In genomic region chr14:104968541-104969401, GRCh38 we compare ENCODE assay signal across 9 cellular contexts. TPM values are rescaled to one million over a fixed set of nuclear protein-coding genes. Genes with fewer than 3 reads are reported as not detected.
DNase-seq lines count a peak whose midpoint lies in the region; ATAC-seq and TF ChIP-seq lines count a peak whose summit lies in the region.
"Had no signal": no experiment of that assay in that cellular context is flagged by ENCODE, and none has a peak within 500 bp of the region (broad histone marks: within the 10 kb centered on the region; RNA-seq: fewer than 3 reads in every experiment).

No MANE protein-coding gene starts in this region.

- in situ Hi-C loops in Panc1 (cut with HindIII; ENCODE audit: low pct_unique_long_range_greater_than_20kb, low sequenced_read_pairs) = no loop called here

- H3K4me1 Mint-ChIP-seq in activated T-cell treated with anti-CD3 and anti-CD28 coated beads, Interleukin-2, amount 50 U/mL, for 72 hours (ENCODE audit: low read depth) = no peaks in the 10 kb centered on the region

- H3K36me3 ChIP-seq in Panc1 (ENCODE audit: control insufficient read depth, insufficient read depth, low read length) = no peaks in the 10 kb centered on the region

- H3K27me3 Mint-ChIP-seq in activated T-cell treated with anti-CD3 and anti-CD28 coated beads, Interleukin-2, amount 50 U/mL, for 72 hours (ENCODE audit: low read depth) = peaks cover 6% of the 10 kb centered on the region

- intact Hi-C loops in Panc1 (cut with micrococcal nuclease; ENCODE audit: unreplicated experiment) = loop anchor here (5.0 kb wide), 1 partner anchor 71 kb away; no protein-coding TSS in a partner anchor

- peaks cover 55% of the 10 kb centered on the region for H3K4me1 ChIP-seq in Panc1 (ENCODE audit: control insufficient read depth, insufficient read depth, low read length)

- POLR2A ChIA-PET in Panc1 (lab: Charles Lee) = interaction anchor here (0.6 to 0.7 kb wide), 3 partner anchors 12 to 380 kb away, joined by 3 to 7 read pairs (median 4); no protein-coding TSS in a partner anchor

- H3K27me3 ChIP-seq in Panc1 (ENCODE audit: control insufficient read depth, insufficient read depth, low read length) = no peaks in the 10 kb centered on the region

- H3K27ac Mint-ChIP-seq in activated T-cell treated with anti-CD3 and anti-CD28 coated beads, Interleukin-2, amount 50 U/mL, for 72 hours = no peak overlapping the region

- H3K9me3 ChIP-seq in Panc1 (ENCODE audit: control insufficient read depth, insufficient read depth, low read depth, low read length) = no peaks in the 10 kb centered on the region

- ATAC-seq in Panc1 = peak; percentile 7; the same call in 1 of the 2 replicates
- ATAC-seq in activated T-cell treated with anti-CD3 and anti-CD28 coated beads, Interleukin-2, amount 50 U/mL, for 72 hours (replicated peaks in 1 of 2) = no peak
- no peak for ATAC-seq in GM19463 (IDR thresholded peaks at IDR 0.05; ENCODE audit: unreplicated experiment)

- H3K36me3 Mint-ChIP-seq in activated T-cell treated with anti-CD3 and anti-CD28 coated beads, Interleukin-2, amount 50 U/mL, for 72 hours (ENCODE audit: insufficient read depth in 2 of 2) = no peaks in the 10 kb centered on the region

- H3K4me3 ChIP-seq in Panc1 (ENCODE audit: low read depth in 2 of 2, low read length in 2 of 2) = peak overlapping the region; percentile 65 to 77
- peak overlapping the region; percentile 40 to 57 for H3K4me3 ChIP-seq in foreskin fibroblast (ENCODE audit: low read depth in 1 of 2, low read length in 2 of 2)
- peak overlapping the region; percentile 36 for H3K4me3 ChIP-seq in retinal pigment epithelial cell (ENCODE audit: low read length)

- no peak overlapping the region for H3K4me3 Mint-ChIP-seq in activated T-cell treated with anti-CD3 and anti-CD28 coated beads, Interleukin-2, amount 50 U/mL, for 72 hours

- H3K9me3 Mint-ChIP-seq in activated T-cell treated with anti-CD3 and anti-CD28 coated beads, Interleukin-2, amount 50 U/mL, for 72 hours = no peaks in the 10 kb centered on the region

- TF ChIP-seq CTCF in Panc1 (IDR thresholded peaks at IDR 0.05) (peak; percentile 67), foreskin fibroblast (IDR thresholded peaks at IDR 0.05; ENCODE audit: low read depth, low read length) (no peak), retinal pigment epithelial cell (conservative IDR thresholded peaks at IDR 0.05; ENCODE audit: low read depth, low read length) (no peak)

- peak overlapping the region; percentile 93 for H3K27ac ChIP-seq in Panc1 (ENCODE audit: low read length)

- DNase-seq in ELR (ENCODE audit: low read depth) (peak; percentile 29), Panc1 (ENCODE audit: low read depth, low spot score) (no peak), foreskin fibroblast (peak in 1 of 2 donors; percentile 62), retinal pigment epithelial cell (ENCODE audit: low read depth) (no peak), SK-N-DZ (ENCODE audit: low spot score) (no peak)
- DNase-seq in stimulated activated CD4-positive, alpha-beta T cell treated with anti-CD3 and anti-CD28 coated beads, Interleukin-1b, Interleukin-23, amount 100 ng/mL, for 48 hours = no peak
- no peak for DNase-seq in activated T-cell treated with anti-CD3 and anti-CD28 coated beads, Interleukin-2, amount 50 U/mL, for 72 hours
- DNase-seq: NCI-H1105 treated with DMSO at 0.1 percent for 48 hours had no signal

- CTCF ChIA-PET in Panc1 (lab: Charles Lee) = interaction anchor here (0.5 to 0.6 kb wide), 3 partner anchors 28 to 92 kb away, joined by 3 to 12 read pairs (median 5); no protein-coding TSS in a partner anchor

- no TSS peak for BruUV-seq in Panc1 (replicated peaks; lab: Mats Ljungman, UMichigan)

RNA-seq across cellular contexts. Expression of gene AHNAK2, which starts 9.4 kb away (rescaled TPM):
- 223 TPM for total RNA-seq in Panc1 (2021; ENCODE audit: unreplicated experiment)
- polyA plus RNA-seq in Panc1 (2012; ENCODE audit: insufficient read length) = 148 TPM
- polyA plus RNA-seq in SK-N-DZ (2014; cell fraction: cytosol; rRNA removed) = 0.02 TPM in 1 of 2 replicates, not detected in the other
- 0.35 TPM in 1 of 2 replicates, not detected in the other for polyA plus RNA-seq in SK-N-DZ (2014; cell fraction: nucleus; rRNA removed)
- under 1 TPM in 1 of 2 donors, not detected in 1; 0.05 TPM for total RNA-seq in activated T-cell treated with anti-CD3 and anti-CD28 coated beads, Interleukin-2, amount 50 U/mL, for 72 hours

RNA-seq across cellular contexts. Expression of gene CLBA1, which starts 16.8 kb away (rescaled TPM):
- total RNA-seq in Panc1 (2021; ENCODE audit: unreplicated experiment) = 13.8 TPM
- polyA plus RNA-seq in Panc1 (2012; ENCODE audit: insufficient read length) = 11.9 TPM
- 1.4 and 2.6 TPM in 2 replicates for polyA plus RNA-seq in SK-N-DZ (2014; cell fraction: cytosol; rRNA removed)
- polyA plus RNA-seq in SK-N-DZ (2014; cell fraction: nucleus; rRNA removed) = 3.4 and 5.5 TPM in 2 replicates
- total RNA-seq in activated T-cell treated with anti-CD3 and anti-CD28 coated beads, Interleukin-2, amount 50 U/mL, for 72 hours = under 1 TPM; 0.79 to 0.93 TPM

RNA-seq across cellular contexts. Expression of gene PLD4, which starts 44.1 kb away (rescaled TPM):
- total RNA-seq in Panc1 (2021; ENCODE audit: unreplicated experiment) = 0.15 TPM
- not detected for polyA plus RNA-seq in Panc1 (2012; ENCODE audit: insufficient read length)
- 0.10 TPM in 1 of 2 replicates, not detected in the other for polyA plus RNA-seq in SK-N-DZ (2014; cell fraction: cytosol; rRNA removed)
- 0.37 TPM in 1 of 2 replicates, not detected in the other for polyA plus RNA-seq in SK-N-DZ (2014; cell fraction: nucleus; rRNA removed)
- under 1 TPM in 1 of 2 donors, not detected in 1; 0.30 TPM for total RNA-seq in activated T-cell treated with anti-CD3 and anti-CD28 coated beads, Interleukin-2, amount 50 U/mL, for 72 hours

RNA-seq across cellular contexts. Expression of gene CDCA4, which starts 52.1 kb away (rescaled TPM):
- total RNA-seq in Panc1 (2021; ENCODE audit: unreplicated experiment) = 39.9 TPM
- polyA plus RNA-seq in Panc1 (2012; ENCODE audit: insufficient read length) = 32.9 TPM
- polyA plus RNA-seq in SK-N-DZ (2014; cell fraction: cytosol; rRNA removed) = 41.8 and 41.9 TPM in 2 replicates
- polyA plus RNA-seq in SK-N-DZ (2014; cell fraction: nucleus; rRNA removed) = 26.1 and 27.9 TPM in 2 replicates
- total RNA-seq in activated T-cell treated with anti-CD3 and anti-CD28 coated beads, Interleukin-2, amount 50 U/mL, for 72 hours = 10 to 100 TPM; 56.8 to 57.5 TPM

Comparison
In these comparisons a context has a peak if more than half of its experiments do, and no peak if none do; other contexts are left out.
1. RNA of gene AHNAK2, which starts 9.4 kb away (total RNA-seq): 223 TPM in Panc1 (single experiment); 0.05 TPM in activated T-cell treated with anti-CD3 and anti-CD28 coated beads, Interleukin-2, amount 50 U/mL, for 72 hours; every median in the first group is over 100 times any median in the second.
2. Peak in every context shown above with its lines, with median percentiles within 50 percentile points of each other: H3K4me3 ChIP-seq.